ENCODE assay signal across 9 cellular contexts in the genomic region with DNA sequence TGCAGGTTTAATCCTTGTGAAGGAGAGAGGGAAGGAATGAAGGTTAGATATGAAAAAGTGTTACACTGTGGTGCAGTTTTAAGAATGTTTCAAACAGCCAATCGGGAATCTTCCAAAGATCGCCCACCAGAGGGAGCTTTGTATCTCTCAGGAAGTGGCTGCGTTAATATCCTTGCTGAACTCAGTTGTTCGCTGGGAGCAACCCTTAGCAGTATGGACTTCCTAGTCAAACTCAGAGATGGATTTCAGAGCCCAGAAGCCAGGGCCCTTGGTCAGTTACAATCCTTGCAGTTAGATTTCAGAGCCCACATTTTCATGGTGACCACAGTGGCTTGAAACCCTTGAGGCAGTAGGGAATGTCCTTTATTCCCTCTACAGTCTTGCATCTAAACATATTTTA.
DNase-seq lines count a peak whose midpoint lies in the region; ATAC-seq and TF ChIP-seq lines count a peak whose summit lies in the region.
"Had no signal": no experiment of that assay in that cellular context is flagged by ENCODE, and none has a peak within 500 bp of the region (broad histone marks: within the 10 kb centered on the region; RNA-seq: fewer than 3 reads in every experiment).

No MANE protein-coding gene starts in this region.

- H3K27ac ChIP-seq in spleen, result no peak overlapping the region
- no peak overlapping the region for H3K27ac ChIP-seq in CD8-positive, alpha-beta memory T cell (ENCODE audit: low read depth, low read length)
- H3K27ac ChIP-seq: skin epidermis had no signal

- CTCF ChIA-PET in activated CD4-positive, alpha-beta T cell treated with anti-CD3 and anti-CD28 coated beads, Interleukin-2, amount 10 ng/mL, durations not matched to agents 7 days and 5 days (lab: Charles Lee), result no interaction called here
- CTCF ChIA-PET in CD8-positive, alpha-beta memory T cell (lab: Charles Lee), result no interaction called here

- H3K9me3 Mint-ChIP-seq in activated CD4-positive, alpha-beta T cell treated with anti-CD3 and anti-CD28 coated beads, Interleukin-2, amount 10 ng/mL, durations not matched to agents 7 days and 5 days, result no peaks in the 10 kb centered on the region
- peaks cover 0 to 3% (median 0%) of the 10 kb centered on the region in 5 donors for H3K9me3 Mint-ChIP-seq in CD8-positive, alpha-beta memory T cell

- no peak overlapping the region for H3K4me3 ChIP-seq in GM06990 (replicated peaks; ENCODE audit: low read depth, low read length)
- H3K4me3 ChIP-seq in LNCaP clone FGC (ENCODE audit: low read depth, low read length), result no peak overlapping the region
- H3K4me3 ChIP-seq in spleen, result no peak overlapping the region
- H3K4me3 ChIP-seq in CD8-positive, alpha-beta memory T cell (ENCODE audit: low read length), result no peak overlapping the region
- H3K4me3 ChIP-seq: skin epidermis had no signal

- TF ChIP-seq CTCF in GM06990 (IDR thresholded peaks at IDR 0.05; ENCODE audit: insufficient read depth, low read length, poor library complexity, severe bottlenecking), result peak; percentile 52
- peak; percentile 70 for TF ChIP-seq CTCF in LNCaP clone FGC (IDR thresholded peaks at IDR 0.05; ENCODE audit: control insufficient read depth, extremely low read depth, insufficient read depth)
- TF ChIP-seq CTCF in spleen (IDR thresholded peaks at IDR 0.05 in 8 of 11, conservative IDR thresholded peaks at IDR 0.05 in 3 of 11), result peak in 7 of 11 experiments; percentile 14 to 52 (median 44)

- H3K27ac Mint-ChIP-seq in activated CD4-positive, alpha-beta T cell treated with anti-CD3 and anti-CD28 coated beads, Interleukin-2, amount 10 ng/mL, durations not matched to agents 7 days and 5 days, result no peak overlapping the region
- no peak overlapping the region for H3K27ac Mint-ChIP-seq in CD8-positive, alpha-beta memory T cell

- 53 to 64% (median 57%) methylated on average over 4 of the region's 4 CpGs for WGBS in spleen, 5 donors

- POLR2A ChIA-PET in activated CD4-positive, alpha-beta T cell treated with anti-CD3 and anti-CD28 coated beads, Interleukin-2, amount 10 ng/mL, durations not matched to agents 7 days and 5 days (lab: Charles Lee), result no interaction called here
- POLR2A ChIA-PET in CD8-positive, alpha-beta memory T cell (lab: Charles Lee), result no interaction called here

- no peaks in the 10 kb centered on the region for H3K36me3 Mint-ChIP-seq in activated CD4-positive, alpha-beta T cell treated with anti-CD3 and anti-CD28 coated beads, Interleukin-2, amount 10 ng/mL, durations not matched to agents 7 days and 5 days (ENCODE audit: low read depth)
- no peaks in the 10 kb centered on the region for H3K36me3 Mint-ChIP-seq in CD8-positive, alpha-beta memory T cell

- no peak for TF ChIP-seq POLR2A in spleen (IDR thresholded peaks at IDR 0.05)

- H3K9me3 ChIP-seq in spleen, result no peaks in the 10 kb centered on the region
- no peaks in the 10 kb centered on the region for H3K9me3 ChIP-seq in CD8-positive, alpha-beta memory T cell (ENCODE audit: low read length)

- H3K4me1 ChIP-seq in spleen, result peaks cover 0 to 8% (median 0%) of the 10 kb centered on the region in 6 donors
- H3K4me1 ChIP-seq in CD8-positive, alpha-beta memory T cell (ENCODE audit: insufficient read depth, low read length), result no peaks in the 10 kb centered on the region

- DNase-seq in GM06990 (ENCODE audit: extremely low read depth, insufficient read length), result no peak
- peak; percentile 13 for DNase-seq in LNCaP clone FGC (ENCODE audit: low read depth)
- peak; percentile 41 for DNase-seq in SW480 (ENCODE audit: low spot score)
- DNase-seq in glomerular visceral epithelial cell (ENCODE audit: extremely low spot score), result peak; percentile 50
- DNase-seq in spleen, result no peak
- no peak for DNase-seq in activated CD4-positive, alpha-beta T cell treated with anti-CD3 and anti-CD28 coated beads, Interleukin-2, amount 10 ng/mL, durations not matched to agents 7 days and 5 days
- no peak for DNase-seq in CD8-positive, alpha-beta memory T cell

- no peak overlapping the region for H3K4me3 Mint-ChIP-seq in activated CD4-positive, alpha-beta T cell treated with anti-CD3 and anti-CD28 coated beads, Interleukin-2, amount 10 ng/mL, durations not matched to agents 7 days and 5 days
- H3K4me3 Mint-ChIP-seq in CD8-positive, alpha-beta memory T cell, result no peak overlapping the region

- ATAC-seq in HG03457 (IDR thresholded peaks at IDR 0.05; ENCODE audit: unreplicated experiment), result no peak

- H3K27me3 Mint-ChIP-seq in activated CD4-positive, alpha-beta T cell treated with anti-CD3 and anti-CD28 coated beads, Interleukin-2, amount 10 ng/mL, durations not matched to agents 7 days and 5 days, result no peaks in the 10 kb centered on the region
- peaks cover 0 to 8% of the 10 kb centered on the region in 2 donors for H3K27me3 Mint-ChIP-seq in CD8-positive, alpha-beta memory T cell

- H3K27me3 ChIP-seq in GM06990 (replicated peaks; ENCODE audit: control insufficient read depth, insufficient read depth, low read length) (no peaks in the 10 kb centered on the region), spleen (replicated peaks in 1 of 7) (no peaks in the 10 kb centered on the region)
- no peaks in the 10 kb centered on the region for H3K27me3 ChIP-seq in CD8-positive, alpha-beta memory T cell (ENCODE audit: insufficient read depth, low read length, poor library complexity, severe bottlenecking)

- intact Hi-C loops in spleen (cut with DNase I; ENCODE audit: low total_unique reads), result no loop called here

- H3K36me3 ChIP-seq in GM06990 (ENCODE audit: control insufficient read depth, insufficient read depth, low read length), result no peaks in the 10 kb centered on the region
- H3K36me3 ChIP-seq in spleen, result no peaks in the 10 kb centered on the region
- H3K36me3 ChIP-seq in CD8-positive, alpha-beta memory T cell (ENCODE audit: insufficient read depth, low read length), result no peaks in the 10 kb centered on the region

- peaks cover 6% of the 10 kb centered on the region for H3K4me1 Mint-ChIP-seq in activated CD4-positive, alpha-beta T cell treated with anti-CD3 and anti-CD28 coated beads, Interleukin-2, amount 10 ng/mL, durations not matched to agents 7 days and 5 days
- H3K4me1 Mint-ChIP-seq in CD8-positive, alpha-beta memory T cell, result peaks cover 7 to 15% (median 7%) of the 10 kb centered on the region in 3 donors

Comparison
In these comparisons a context has a peak if more than half of its experiments do, and no peak if none do; other contexts are left out.
1. DNase-seq: peak in LNCaP clone FGC (single experiment), SW480 (single experiment) and glomerular visceral epithelial cell (single experiment); none in GM06990 (single experiment), spleen (single experiment), activated CD4-positive, alpha-beta T cell treated with anti-CD3 and anti-CD28 coated beads, Interleukin-2, amount 10 ng/mL, durations not matched to agents 7 days and 5 days (single experiment) and CD8-positive, alpha-beta memory T cell (0 of 5).
2. Peak in every context shown above with its lines, with median percentiles within 50 percentile points of each other: CTCF ChIP-seq.